ENCODE assay signal across 16 cellular contexts in the genomic region with DNA sequence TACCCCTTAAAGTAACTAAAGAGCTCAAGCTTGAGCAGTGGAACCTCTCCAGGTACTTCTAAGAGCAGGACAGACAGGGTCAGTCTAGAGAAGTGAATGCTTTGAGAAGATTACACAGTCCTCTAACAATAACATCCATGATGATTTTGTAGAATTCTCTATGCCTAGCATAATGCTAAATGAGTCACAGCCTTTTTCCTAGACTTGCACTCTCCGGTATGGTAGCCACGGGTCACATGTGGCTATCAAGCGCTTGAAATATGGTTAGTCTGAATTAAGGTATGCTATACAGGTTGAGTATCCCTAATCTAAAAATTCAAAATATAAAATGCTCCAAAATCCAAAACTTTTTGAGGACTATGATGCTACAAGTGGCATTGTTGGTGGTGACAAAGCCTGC.
DNase-seq lines count a peak whose midpoint lies in the region; ATAC-seq and TF ChIP-seq lines count a peak whose summit lies in the region.
"Had no signal": no experiment of that assay in that cellular context is flagged by ENCODE, and none has a peak within 500 bp of the region (broad histone marks: within the 10 kb centered on the region; RNA-seq: fewer than 3 reads in every experiment).

No MANE protein-coding gene starts in this region.

- H4K12ac ChIP-seq in trophoblast cell (ENCODE audit: low read depth, low read length) = no peak overlapping the region

- no peak overlapping the region for H3K9ac ChIP-seq in trophoblast cell (ENCODE audit: low read length)
- no peak overlapping the region for H3K9ac ChIP-seq in Karpas-422 (ENCODE audit: low read length)
- H3K9ac ChIP-seq: KMS-11 had no signal

- no peaks in the 10 kb centered on the region for H4K20me1 ChIP-seq in Karpas-422 (ENCODE audit: insufficient read depth, low read depth, low read length)

- no peak overlapping the region for H2AK5ac ChIP-seq in trophoblast cell (ENCODE audit: low read length)

- H3K4me3 ChIP-seq in brain microvascular endothelial cell (ENCODE audit: low read depth, low read length) = no peak overlapping the region
- no peak overlapping the region for H3K4me3 ChIP-seq in trophoblast cell (ENCODE audit: low read depth, low read length)
- H3K4me3 ChIP-seq in right lobe of liver = no peak overlapping the region
- H3K4me3 ChIP-seq in Karpas-422 (ENCODE audit: low read length) = no peak overlapping the region
- H3K4me3 ChIP-seq in testis = no peak overlapping the region

- no peak overlapping the region for H3K4me2 ChIP-seq in trophoblast cell (ENCODE audit: low read length)
- H3K4me2 ChIP-seq in Karpas-422 (ENCODE audit: low read depth, low read length, poor library complexity, severe bottlenecking) = no peak overlapping the region
- H3K4me2 ChIP-seq: KMS-11 had no signal

- no peak overlapping the region for H3K18ac ChIP-seq in trophoblast cell (ENCODE audit: low read length)

- H3K4me1 ChIP-seq in trophoblast cell (ENCODE audit: control insufficient read depth in 1 of 2, insufficient read depth in 2 of 2, low read length in 2 of 2) (no peaks in the 10 kb centered on the region), right lobe of liver (no peaks in the 10 kb centered on the region), Karpas-422 (ENCODE audit: low read length) (peaks cover 4% of the 10 kb centered on the region; the same call in 1 of the 2 replicates), testis (no peaks in the 10 kb centered on the region)
- H3K4me1 ChIP-seq: BE2C had no signal

- intact Hi-C loops in right lobe of liver (cut with DNase I) (no loop called here), testis (cut with DNase I; ENCODE audit: low total_unique reads) (no loop called here)

- H3K9me3 ChIP-seq in trophoblast cell (ENCODE audit: insufficient read depth, low read depth, low read length) (no peaks in the 10 kb centered on the region), right lobe of liver (no peaks in the 10 kb centered on the region), Karpas-422 (ENCODE audit: low read length) (no peaks in the 10 kb centered on the region), testis (no peaks in the 10 kb centered on the region)
- H3K9me3 ChIP-seq: BE2C had no signal

- no peak overlapping the region for H2BK5ac ChIP-seq in trophoblast cell (ENCODE audit: low read depth, low read length, poor library complexity)

- no peak overlapping the region for H3K23ac ChIP-seq in trophoblast cell (ENCODE audit: low read length)

- WGBS in trophoblast cell (ENCODE audit: extremely low coverage, insufficient coverage, insufficient read length) = no CpG with 5 or more reads among the region's 3 CpGs
- WGBS in right lobe of liver (ENCODE audit: insufficient coverage, low coverage, low lambda C conversion rate, missing lambda C conversion rate) = 93% methylated on average over 3 of the region's 3 CpGs
- 85 to 93% methylated on average over 3 of the region's 3 CpGs for WGBS in testis, 2 donors

- H4K91ac ChIP-seq in trophoblast cell (ENCODE audit: low read depth, low read length) = no peak overlapping the region

- H2BK12ac ChIP-seq in trophoblast cell (ENCODE audit: low read length) = no peak overlapping the region

- DNase-seq in EL (peak; percentile 33), NCI-H226 (peak; percentile 32), brain microvascular endothelial cell (peak; percentile 52), trophoblast cell (peak; percentile 21 to 72), right lobe of liver (no peak), Karpas-422 (no peak), testis (no peak)
- DNase-seq: BE2C; CD4-positive, alpha-beta memory T cell; DND-41; H9; NCI-H1105 treated with DMSO at 0.1 percent for 48 hours; NCI-H187 treated with DMSO at 0.1 percent for 48 hours; SHP77 treated with DMSO at 0.1 percent for 48 hours had no signal

- TF ChIP-seq POLR2A in right lobe of liver (IDR thresholded peaks at IDR 0.05) = no peak
- no peak for TF ChIP-seq POLR2A in testis (IDR thresholded peaks at IDR 0.05)

- H2BK120ac ChIP-seq in trophoblast cell (ENCODE audit: insufficient read depth, low read length, poor library complexity) = no peak overlapping the region

- H3K27ac ChIP-seq in brain microvascular endothelial cell (peak overlapping the region; percentile 74), trophoblast cell (ENCODE audit: low read depth, low read length) (no peak overlapping the region), right lobe of liver (no peak overlapping the region), Karpas-422 (ENCODE audit: low read length) (no peak overlapping the region), testis (no peak overlapping the region)
- H3K27ac ChIP-seq: KMS-11 had no signal

- no peak overlapping the region for H4K8ac ChIP-seq in trophoblast cell (ENCODE audit: low read depth, low read length)

- H3K79me2 ChIP-seq in trophoblast cell (ENCODE audit: control insufficient read depth, insufficient read depth, low read length, poor library complexity) = no peaks in the 10 kb centered on the region
- no peaks in the 10 kb centered on the region for H3K79me2 ChIP-seq in Karpas-422 (ENCODE audit: low read length)

- H2AFZ ChIP-seq in trophoblast cell (ENCODE audit: insufficient read depth, low read length, poor library complexity) (no peak overlapping the region), Karpas-422 (ENCODE audit: low read length) (no peak overlapping the region)

- in situ Hi-C loops in brain microvascular endothelial cell (cut with HindIII; ENCODE audit: low pct_ligation_motif_present, low sequenced_read_pairs) = no loop called here

- no peaks in the 10 kb centered on the region for H3K9me2 ChIP-seq in Karpas-422 (replicated peaks; ENCODE audit: insufficient read depth, low read length)

- H3K36me3 ChIP-seq in brain microvascular endothelial cell (replicated peaks) = no peaks in the 10 kb centered on the region
- no peaks in the 10 kb centered on the region for H3K36me3 ChIP-seq in trophoblast cell (ENCODE audit: control insufficient read depth in 1 of 2, insufficient read depth in 2 of 2, low read length in 2 of 2)
- no peaks in the 10 kb centered on the region for H3K36me3 ChIP-seq in right lobe of liver
- H3K36me3 ChIP-seq in Karpas-422 (ENCODE audit: insufficient read depth, low read length) = no peaks in the 10 kb centered on the region
- H3K36me3 ChIP-seq in testis (ENCODE audit: low read depth, missing control alignments) = no peaks in the 10 kb centered on the region
- H3K36me3 ChIP-seq: BE2C had no signal

- TF ChIP-seq CTCF in brain microvascular endothelial cell (IDR thresholded peaks at IDR 0.05; ENCODE audit: low read depth, low read length, missing control alignments) (no peak), right lobe of liver (IDR thresholded peaks at IDR 0.05) (no peak), testis (IDR thresholded peaks at IDR 0.05) (no peak)

- H3K79me1 ChIP-seq in trophoblast cell (ENCODE audit: low read length) = no peaks in the 10 kb centered on the region

- ATAC-seq in HG03097 (IDR thresholded peaks at IDR 0.05; ENCODE audit: low FRiP score, unreplicated experiment) (no peak), right lobe of liver (no peak)

- H3K27me3 ChIP-seq in brain microvascular endothelial cell (replicated peaks) (no peaks in the 10 kb centered on the region), trophoblast cell (ENCODE audit: insufficient read depth, low read length) (no peaks in the 10 kb centered on the region), right lobe of liver (no peaks in the 10 kb centered on the region), Karpas-422 (ENCODE audit: low read length) (no peaks in the 10 kb centered on the region), testis (no peaks in the 10 kb centered on the region)
- H3K27me3 ChIP-seq: BE2C had no signal

- H3K14ac ChIP-seq in trophoblast cell (ENCODE audit: low read length) = no peak overlapping the region

- H3K4ac ChIP-seq in trophoblast cell (ENCODE audit: low read depth, low read length) = no peak overlapping the region

Comparison
In these comparisons a context has a peak if more than half of its experiments do, and no peak if none do; other contexts are left out.
1. DNase-seq: peak in EL (single experiment), NCI-H226 (single experiment), brain microvascular endothelial cell (single experiment) and trophoblast cell (2 of 2); none in right lobe of liver (0 of 3), Karpas-422 (single experiment) and testis (single experiment).